ENCODE assay signal across 1 cellular context in genomic region chr1:57637155-57637554, GRCh38.
TF ChIP-seq lines count a peak whose summit lies in the region.

No MANE protein-coding gene starts in this region.

TF ChIP-seq in WTC11, 78 proteins besides CTCF, POLR2A, EP300 and RAD21 (continued from another document):
- TF ChIP-seq, protein P1, sequence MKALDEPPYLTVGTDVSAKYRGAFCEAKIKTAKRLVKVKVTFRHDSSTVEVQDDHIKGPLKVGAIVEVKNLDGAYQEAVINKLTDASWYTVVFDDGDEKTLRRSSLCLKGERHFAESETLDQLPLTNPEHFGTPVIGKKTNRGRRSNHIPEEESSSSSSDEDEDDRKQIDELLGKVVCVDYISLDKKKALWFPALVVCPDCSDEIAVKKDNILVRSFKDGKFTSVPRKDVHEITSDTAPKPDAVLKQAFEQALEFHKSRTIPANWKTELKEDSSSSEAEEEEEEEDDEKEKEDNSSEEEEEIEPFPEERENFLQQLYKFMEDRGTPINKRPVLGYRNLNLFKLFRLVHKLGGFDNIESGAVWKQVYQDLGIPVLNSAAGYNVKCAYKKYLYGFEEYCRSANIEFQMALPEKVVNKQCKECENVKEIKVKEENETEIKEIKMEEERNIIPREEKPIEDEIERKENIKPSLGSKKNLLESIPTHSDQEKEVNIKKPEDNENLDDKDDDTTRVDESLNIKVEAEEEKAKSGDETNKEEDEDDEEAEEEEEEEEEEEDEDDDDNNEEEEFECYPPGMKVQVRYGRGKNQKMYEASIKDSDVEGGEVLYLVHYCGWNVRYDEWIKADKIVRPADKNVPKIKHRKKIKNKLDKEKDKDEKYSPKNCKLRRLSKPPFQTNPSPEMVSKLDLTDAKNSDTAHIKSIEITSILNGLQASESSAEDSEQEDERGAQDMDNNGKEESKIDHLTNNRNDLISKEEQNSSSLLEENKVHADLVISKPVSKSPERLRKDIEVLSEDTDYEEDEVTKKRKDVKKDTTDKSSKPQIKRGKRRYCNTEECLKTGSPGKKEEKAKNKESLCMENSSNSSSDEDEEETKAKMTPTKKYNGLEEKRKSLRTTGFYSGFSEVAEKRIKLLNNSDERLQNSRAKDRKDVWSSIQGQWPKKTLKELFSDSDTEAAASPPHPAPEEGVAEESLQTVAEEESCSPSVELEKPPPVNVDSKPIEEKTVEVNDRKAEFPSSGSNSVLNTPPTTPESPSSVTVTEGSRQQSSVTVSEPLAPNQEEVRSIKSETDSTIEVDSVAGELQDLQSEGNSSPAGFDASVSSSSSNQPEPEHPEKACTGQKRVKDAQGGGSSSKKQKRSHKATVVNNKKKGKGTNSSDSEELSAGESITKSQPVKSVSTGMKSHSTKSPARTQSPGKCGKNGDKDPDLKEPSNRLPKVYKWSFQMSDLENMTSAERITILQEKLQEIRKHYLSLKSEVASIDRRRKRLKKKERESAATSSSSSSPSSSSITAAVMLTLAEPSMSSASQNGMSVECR (CRISPR knock-in tag; IDR thresholded peaks at IDR 0.05; ENCODE audit: borderline replicate concordance) = no peak
- TF ChIP-seq GTF2I (CRISPR knock-in tag; conservative IDR thresholded peaks at IDR 0.05) (no peak), PRRX2 (CRISPR knock-in tag; IDR thresholded peaks at IDR 0.05) (no peak), JUN (CRISPR knock-in tag; IDR thresholded peaks at IDR 0.05) (no peak), ZNF263 (CRISPR knock-in tag; IDR thresholded peaks at IDR 0.05; ENCODE audit: low read depth) (no peak)
- TF ChIP-seq, protein P2, sequence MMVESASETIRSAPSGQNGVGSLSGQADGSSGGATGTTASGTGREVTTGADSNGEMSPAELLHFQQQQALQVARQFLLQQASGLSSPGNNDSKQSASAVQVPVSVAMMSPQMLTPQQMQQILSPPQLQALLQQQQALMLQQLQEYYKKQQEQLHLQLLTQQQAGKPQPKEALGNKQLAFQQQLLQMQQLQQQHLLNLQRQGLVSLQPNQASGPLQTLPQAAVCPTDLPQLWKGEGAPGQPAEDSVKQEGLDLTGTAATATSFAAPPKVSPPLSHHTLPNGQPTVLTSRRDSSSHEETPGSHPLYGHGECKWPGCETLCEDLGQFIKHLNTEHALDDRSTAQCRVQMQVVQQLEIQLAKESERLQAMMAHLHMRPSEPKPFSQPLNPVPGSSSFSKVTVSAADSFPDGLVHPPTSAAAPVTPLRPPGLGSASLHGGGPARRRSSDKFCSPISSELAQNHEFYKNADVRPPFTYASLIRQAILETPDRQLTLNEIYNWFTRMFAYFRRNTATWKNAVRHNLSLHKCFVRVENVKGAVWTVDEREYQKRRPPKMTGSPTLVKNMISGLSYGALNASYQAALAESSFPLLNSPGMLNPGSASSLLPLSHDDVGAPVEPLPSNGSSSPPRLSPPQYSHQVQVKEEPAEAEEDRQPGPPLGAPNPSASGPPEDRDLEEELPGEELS (CRISPR knock-in tag; IDR thresholded peaks at IDR 0.05) = no peak
- TF ChIP-seq, protein P3, sequence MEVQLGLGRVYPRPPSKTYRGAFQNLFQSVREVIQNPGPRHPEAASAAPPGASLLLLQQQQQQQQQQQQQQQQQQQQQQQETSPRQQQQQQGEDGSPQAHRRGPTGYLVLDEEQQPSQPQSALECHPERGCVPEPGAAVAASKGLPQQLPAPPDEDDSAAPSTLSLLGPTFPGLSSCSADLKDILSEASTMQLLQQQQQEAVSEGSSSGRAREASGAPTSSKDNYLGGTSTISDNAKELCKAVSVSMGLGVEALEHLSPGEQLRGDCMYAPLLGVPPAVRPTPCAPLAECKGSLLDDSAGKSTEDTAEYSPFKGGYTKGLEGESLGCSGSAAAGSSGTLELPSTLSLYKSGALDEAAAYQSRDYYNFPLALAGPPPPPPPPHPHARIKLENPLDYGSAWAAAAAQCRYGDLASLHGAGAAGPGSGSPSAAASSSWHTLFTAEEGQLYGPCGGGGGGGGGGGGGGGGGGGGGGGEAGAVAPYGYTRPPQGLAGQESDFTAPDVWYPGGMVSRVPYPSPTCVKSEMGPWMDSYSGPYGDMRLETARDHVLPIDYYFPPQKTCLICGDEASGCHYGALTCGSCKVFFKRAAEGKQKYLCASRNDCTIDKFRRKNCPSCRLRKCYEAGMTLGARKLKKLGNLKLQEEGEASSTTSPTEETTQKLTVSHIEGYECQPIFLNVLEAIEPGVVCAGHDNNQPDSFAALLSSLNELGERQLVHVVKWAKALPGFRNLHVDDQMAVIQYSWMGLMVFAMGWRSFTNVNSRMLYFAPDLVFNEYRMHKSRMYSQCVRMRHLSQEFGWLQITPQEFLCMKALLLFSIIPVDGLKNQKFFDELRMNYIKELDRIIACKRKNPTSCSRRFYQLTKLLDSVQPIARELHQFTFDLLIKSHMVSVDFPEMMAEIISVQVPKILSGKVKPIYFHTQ (CRISPR knock-in tag; IDR thresholded peaks at IDR 0.05) = no peak
